ENCODE assay signal across 23 cellular contexts in genomic region chr2:71886241-71886640, GRCh38.
"Had no signal": no experiment of that assay in that cellular context is flagged by ENCODE, and none has a peak within 500 bp of the region (broad histone marks: within the 10 kb centered on the region; RNA-seq: fewer than 3 reads in every experiment).

No MANE protein-coding gene starts in this region.

- FAIRE-seq: RCC 7860 had no signal

- H3K36me3 ChIP-seq: SJSA1 had no signal

- H3K4me3 ChIP-seq: SJSA1, SK-N-MC had no signal

- H3K27ac ChIP-seq: SJSA1, SK-N-MC had no signal

- DNase-seq: IMR-90, Karpas-422, KG1, MM.1S, NCI-H1105, NCI-H1417, NCI-H1436 treated with DMSO at 0.1 percent for 48 hours, NCI-H1694, NCI-H1930, NCI-H2081, NCI-H2171, NCI-H226, NCI-H446, NCI-H510A, NCI-H524 treated with DMSO at 0.1 percent for 48 hours, NCI-H69, NCI-H774, Right ventricle myocardium superior, RPMI8226, SIG-M5 had no signal

- H3K27me3 ChIP-seq: SJSA1 had no signal
